8 cellular contexts compared by ENCODE assay signal in genomic region chr1:190478193-190479007, GRCh38. TPM values are rescaled to one million over a fixed set of nuclear protein-coding genes. Genes with fewer than 3 reads are reported as not detected.
A peak's percentile ranks its signal among the peaks of the same experiment; 100 is the strongest.
DNase-seq lines count a peak whose midpoint lies in the region; ATAC-seq and TF ChIP-seq lines count a peak whose summit lies in the region.

No MANE protein-coding gene starts in this region.

- peak overlapping the region in 3 of 4 donors; percentile 70 to 79 (median 73) for H3K27ac ChIP-seq in gastroesophageal sphincter
- no peak overlapping the region for H3K27ac ChIP-seq in parathyroid adenoma

- peak overlapping the region; percentile 21 to 52 for H3K4me3 ChIP-seq in gastroesophageal sphincter
- H3K4me3 ChIP-seq in parathyroid adenoma (ENCODE audit: low read depth, low read length) = no peak overlapping the region

- TF ChIP-seq CTCF in gastroesophageal sphincter (IDR thresholded peaks at IDR 0.05) (no peak), parathyroid adenoma (IDR thresholded peaks at IDR 0.05) (no peak)

- WGBS in gastroesophageal sphincter (ENCODE audit: low coverage in 1 of 2), 2 donors = 1 to 6% methylated on average over 17 of the region's 37 CpGs

- no peak overlapping the region for H3K9ac ChIP-seq in parathyroid adenoma

- no peaks in the 10 kb centered on the region for H3K36me3 ChIP-seq in gastroesophageal sphincter
- no peaks in the 10 kb centered on the region for H3K36me3 ChIP-seq in parathyroid adenoma (ENCODE audit: control insufficient read depth, insufficient read depth, low read length)

- H3K27me3 ChIP-seq in gastroesophageal sphincter = peaks cover 23% of the 10 kb centered on the region
- no peaks in the 10 kb centered on the region for H3K27me3 ChIP-seq in parathyroid adenoma (ENCODE audit: control insufficient read depth, insufficient read depth, low read length)

- ATAC-seq in HG03521 (IDR thresholded peaks at IDR 0.05; ENCODE audit: unreplicated experiment) (peak; percentile 68), gastroesophageal sphincter (peak; percentile 16), GM21528 (IDR thresholded peaks at IDR 0.05; ENCODE audit: low FRiP score, unreplicated experiment) (no peak), GM21737 (IDR thresholded peaks at IDR 0.05; ENCODE audit: unreplicated experiment) (no peak)

- no peak overlapping the region for H2AFZ ChIP-seq in parathyroid adenoma

- H3K4me1 ChIP-seq in gastroesophageal sphincter = peaks cover 0 to 36% (median 0%) of the 10 kb centered on the region in 3 donors
- no peaks in the 10 kb centered on the region for H3K4me1 ChIP-seq in parathyroid adenoma

- peak overlapping the region; percentile 67 for H3K4me2 ChIP-seq in parathyroid adenoma (ENCODE audit: low read length)

- no peak for TF ChIP-seq POLR2A in gastroesophageal sphincter (IDR thresholded peaks at IDR 0.05)

- H3K9me3 ChIP-seq in gastroesophageal sphincter = no peaks in the 10 kb centered on the region
- H3K9me3 ChIP-seq in parathyroid adenoma (ENCODE audit: control insufficient read depth, low read length) = no peaks in the 10 kb centered on the region

- no peak for TF ChIP-seq EP300 in gastroesophageal sphincter (IDR thresholded peaks at IDR 0.05)

- DNase-seq in DMS53 (lab: John Stamatoyannopoulos, UW) = peak; percentile 82
- peak; percentile 69 for DNase-seq in SK-N-DZ (ENCODE audit: low spot score)
- DNase-seq in NOMO-1 treated with DMSO at 0.1 percent for 48 hours (lab: John Stamatoyannopoulos, UW; ENCODE audit: unreplicated experiment) = no peak

- H3K79me2 ChIP-seq in parathyroid adenoma = no peaks in the 10 kb centered on the region

RNA-seq across cellular contexts. Expression of gene BRINP3, which starts 0.7 kb away (rescaled TPM):
- polyA plus RNA-seq in SK-N-DZ (2014; cell fraction: cytosol; rRNA removed) = not detected in 2 replicates
- polyA plus RNA-seq in SK-N-DZ (2014; cell fraction: nucleus; rRNA removed) = not detected in 2 replicates
- 10 to 100 TPM in 3 of 4 donors, 1 to 10 TPM in 1; 6.7 to 24.7 (median 12.0) TPM for total RNA-seq in gastroesophageal sphincter

Comparison
In these comparisons a context has a peak if more than half of its experiments do, and no peak if none do; other contexts are left out.
1. ATAC-seq: peak in HG03521 (single experiment) and gastroesophageal sphincter (single experiment); none in GM21528 (single experiment) and GM21737 (single experiment).